16 cellular contexts compared by ENCODE assay signal in the genomic region with DNA sequence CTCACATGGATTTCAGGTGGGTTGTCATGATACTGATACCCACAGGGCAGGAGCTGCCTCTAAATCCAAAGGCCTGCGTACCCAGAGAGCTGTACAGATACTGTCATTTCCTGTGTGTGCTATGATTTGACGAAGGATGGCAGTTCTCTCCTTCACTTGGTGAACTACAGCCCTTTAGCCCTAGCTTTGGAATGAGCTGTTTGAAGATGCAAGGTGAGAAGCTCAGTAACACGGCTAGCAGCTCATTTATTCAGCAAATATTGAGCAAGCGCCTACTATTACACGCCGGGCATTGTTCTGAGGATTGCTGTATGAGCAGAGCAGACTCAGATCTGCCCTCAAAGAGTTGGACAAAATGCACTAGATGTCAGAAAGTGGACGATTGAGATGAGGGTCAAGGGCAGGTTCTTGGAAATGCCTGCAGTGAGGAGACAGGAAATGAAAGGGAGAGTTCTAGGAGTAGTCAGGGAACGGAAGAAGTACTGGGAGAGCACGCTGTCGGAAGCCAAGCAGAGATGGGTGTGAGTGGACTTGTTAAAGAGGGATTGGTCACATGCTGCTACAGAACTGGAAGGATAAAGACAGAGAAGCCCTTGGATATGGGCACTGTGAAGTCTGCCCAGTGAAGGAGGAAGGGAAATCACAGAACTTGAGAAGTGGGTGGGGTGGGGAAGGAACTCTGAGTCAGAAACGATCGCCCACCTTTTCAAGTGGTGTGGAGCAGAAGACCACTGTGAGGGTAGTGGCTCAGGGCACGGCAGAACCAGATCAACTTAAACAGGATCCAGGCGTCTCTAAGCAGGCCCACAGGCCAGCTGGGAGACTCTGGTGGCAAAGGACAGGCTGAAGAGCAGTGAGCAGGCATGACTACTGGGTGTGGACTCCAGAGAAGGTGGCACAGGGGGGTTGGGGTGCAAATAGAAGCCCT. TPM values are rescaled to one million over a fixed set of nuclear protein-coding genes. Genes with fewer than 3 reads are reported as not detected.
DNase-seq lines count a peak whose midpoint lies in the region; ATAC-seq and TF ChIP-seq lines count a peak whose summit lies in the region.
"Had no signal": no experiment of that assay in that cellular context is flagged by ENCODE, and none has a peak within 500 bp of the region (broad histone marks: within the 10 kb centered on the region; RNA-seq: fewer than 3 reads in every experiment).

No MANE protein-coding gene starts in this region.

- H3K4ac ChIP-seq in trophoblast cell (ENCODE audit: low read depth, low read length), result no peak overlapping the region

- H2BK120ac ChIP-seq in trophoblast cell (ENCODE audit: insufficient read depth, low read length, poor library complexity), result no peak overlapping the region

- no peak overlapping the region for H4K8ac ChIP-seq in trophoblast cell (ENCODE audit: low read depth, low read length)

- no peaks in the 10 kb centered on the region for H3K79me1 ChIP-seq in trophoblast cell (ENCODE audit: low read length)

- H3K14ac ChIP-seq in trophoblast cell (ENCODE audit: low read length), result no peak overlapping the region

- no peak overlapping the region for H3K4me3 Mint-ChIP-seq in naive thymus-derived CD8-positive, alpha-beta T cell
- H3K4me3 Mint-ChIP-seq: neural crest cell had no signal

- H3K79me2 ChIP-seq in trophoblast cell (ENCODE audit: control insufficient read depth, insufficient read depth, low read length, poor library complexity), result no peaks in the 10 kb centered on the region

- peaks cover 6 to 12% (median 10%) of the 10 kb centered on the region in 4 donors for H3K4me1 Mint-ChIP-seq in naive thymus-derived CD8-positive, alpha-beta T cell

- DNase-seq in G401 (ENCODE audit: low spot score) (peak; percentile 20), left ventricle myocardium inferior (no peak), stomach (no peak), trophoblast cell (no peak), NCI-H2029 treated with DMSO at 0.1 percent for 48 hours (lab: John Stamatoyannopoulos, UW) (no peak)
- no peak for DNase-seq in naive thymus-derived CD8-positive, alpha-beta T cell
- DNase-seq: activated effector memory CD4-positive, alpha-beta T cell treated with anti-CD3 and anti-CD28 coated beads, Interleukin-2, amount 50 U/mL, for 16 hours; MG63; NCI-H2081 treated with DMSO at 0.1 percent for 48 hours; RPMI8226; T-cell; WERI-Rb-1 had no signal

- intact Hi-C loops in left ventricle myocardium inferior (cut with micrococcal nuclease), result no loop called here
- intact Hi-C loops in stomach (cut with DNase I; ENCODE audit: low total_unique reads), result no loop called here

- TF ChIP-seq POLR2A in stomach (IDR thresholded peaks at IDR 0.05), result no peak

- no peak for TF ChIP-seq CTCF in left ventricle myocardium inferior (IDR thresholded peaks at IDR 0.05; ENCODE audit: borderline replicate concordance)
- TF ChIP-seq CTCF in stomach (IDR thresholded peaks at IDR 0.05), result no peak

- no peak overlapping the region for H4K12ac ChIP-seq in trophoblast cell (ENCODE audit: low read depth, low read length)

- H4K91ac ChIP-seq in trophoblast cell (ENCODE audit: low read depth, low read length), result no peak overlapping the region

- no peak overlapping the region for H2AFZ ChIP-seq in trophoblast cell (ENCODE audit: insufficient read depth, low read length, poor library complexity)

- POLR2A ChIA-PET in naive thymus-derived CD8-positive, alpha-beta T cell (lab: Charles Lee), result no interaction called here

- WGBS in stomach, 5 donors, result 63 to 74% (median 69%) methylated on average over 14 of the region's 14 CpGs
- no CpG with 5 or more reads among the region's 14 CpGs for WGBS in trophoblast cell (ENCODE audit: extremely low coverage, insufficient coverage, insufficient read length)

- in situ Hi-C loops in G401 (cut with HindIII; ENCODE audit: low sequenced_read_pairs), result no loop called here

- H3K4me3 ChIP-seq in left ventricle myocardium inferior, result no peak overlapping the region
- no peak overlapping the region for H3K4me3 ChIP-seq in rectal smooth muscle tissue (ENCODE audit: low read length)
- H3K4me3 ChIP-seq in stomach, result no peak overlapping the region
- H3K4me3 ChIP-seq in trophoblast cell (ENCODE audit: low read depth, low read length), result no peak overlapping the region
- H3K4me3 ChIP-seq: MG63, vagina had no signal

- H3K4me1 ChIP-seq in left ventricle myocardium inferior, result peaks cover 82% of the 10 kb centered on the region
- peaks cover 27% of the 10 kb centered on the region for H3K4me1 ChIP-seq in rectal smooth muscle tissue (ENCODE audit: control insufficient read depth, insufficient read depth, low read length)
- H3K4me1 ChIP-seq in stomach, result peaks cover 0 to 58% (median 45%) of the 10 kb centered on the region in 4 donors
- peaks cover 7 to 17% of the 10 kb centered on the region in 2 experiments for H3K4me1 ChIP-seq in trophoblast cell (ENCODE audit: control insufficient read depth in 1 of 2, insufficient read depth in 2 of 2, low read length in 2 of 2)

- H3K18ac ChIP-seq in trophoblast cell (ENCODE audit: low read length), result no peak overlapping the region

- H3K27ac ChIP-seq in cingulate gyrus (ENCODE audit: low read depth, low read length), result peak overlapping the region; percentile 21
- H3K27ac ChIP-seq in left ventricle myocardium inferior (replicated peaks), result peak overlapping the region; percentile 72
- peak overlapping the region; percentile 85 for H3K27ac ChIP-seq in rectal smooth muscle tissue (ENCODE audit: low read depth, low read length)
- H3K27ac ChIP-seq in stomach, result peak overlapping the region in 1 of 5 donors; percentile 5
- no peak overlapping the region for H3K27ac ChIP-seq in trophoblast cell (ENCODE audit: low read depth, low read length)
- H3K27ac ChIP-seq: vagina, WERI-Rb-1 had no signal

- no peak overlapping the region for H2BK5ac ChIP-seq in trophoblast cell (ENCODE audit: low read depth, low read length, poor library complexity)

- no peak overlapping the region for H3K9ac ChIP-seq in rectal smooth muscle tissue (ENCODE audit: low read length)
- no peak overlapping the region for H3K9ac ChIP-seq in trophoblast cell (ENCODE audit: low read length)

- H3K27me3 ChIP-seq in left ventricle myocardium inferior (ENCODE audit: low read depth), result no peaks in the 10 kb centered on the region
- no peaks in the 10 kb centered on the region for H3K27me3 ChIP-seq in rectal smooth muscle tissue (ENCODE audit: control insufficient read depth, insufficient read depth, low read length)
- no peaks in the 10 kb centered on the region for H3K27me3 ChIP-seq in stomach
- no peaks in the 10 kb centered on the region for H3K27me3 ChIP-seq in trophoblast cell (ENCODE audit: insufficient read depth, low read length)
- H3K27me3 ChIP-seq: MG63, vagina had no signal

- TF ChIP-seq EP300 in stomach (IDR thresholded peaks at IDR 0.05), result no peak

- no peaks in the 10 kb centered on the region for H3K36me3 ChIP-seq in left ventricle myocardium inferior
- no peaks in the 10 kb centered on the region for H3K36me3 ChIP-seq in rectal smooth muscle tissue (ENCODE audit: control insufficient read depth, insufficient read depth, low read length)
- H3K36me3 ChIP-seq in stomach, result no peaks in the 10 kb centered on the region
- H3K36me3 ChIP-seq in trophoblast cell (ENCODE audit: control insufficient read depth in 1 of 2, insufficient read depth in 2 of 2, low read length in 2 of 2), result no peaks in the 10 kb centered on the region
- H3K36me3 ChIP-seq: MG63, vagina, WERI-Rb-1 had no signal

- no peaks in the 10 kb centered on the region for H3K36me3 Mint-ChIP-seq in naive thymus-derived CD8-positive, alpha-beta T cell
- H3K36me3 Mint-ChIP-seq: T-cell had no signal

- H3K9me3 Mint-ChIP-seq in naive thymus-derived CD8-positive, alpha-beta T cell, result no peaks in the 10 kb centered on the region
- H3K9me3 Mint-ChIP-seq: neural crest cell, T-cell had no signal

- H3K27ac Mint-ChIP-seq in naive thymus-derived CD8-positive, alpha-beta T cell, result no peak overlapping the region
- H3K27ac Mint-ChIP-seq: T-cell had no signal

- ATAC-seq in naive thymus-derived CD8-positive, alpha-beta T cell, result no peak

- H3K23ac ChIP-seq in trophoblast cell (ENCODE audit: low read length), result no peak overlapping the region

- H3K9me3 ChIP-seq in left ventricle myocardium inferior (replicated peaks) (no peaks in the 10 kb centered on the region), stomach (no peaks in the 10 kb centered on the region), trophoblast cell (ENCODE audit: insufficient read depth, low read depth, low read length) (no peaks in the 10 kb centered on the region)
- H3K9me3 ChIP-seq: MG63, vagina had no signal

- H2AK5ac ChIP-seq in trophoblast cell (ENCODE audit: low read length), result no peak overlapping the region

- peaks cover 0 to 3% (median 0%) of the 10 kb centered on the region in 5 donors for H3K27me3 Mint-ChIP-seq in naive thymus-derived CD8-positive, alpha-beta T cell
- H3K27me3 Mint-ChIP-seq: T-cell had no signal

- no peak overlapping the region for H2BK12ac ChIP-seq in trophoblast cell (ENCODE audit: low read length)

- H3K4me2 ChIP-seq in trophoblast cell (ENCODE audit: low read length), result no peak overlapping the region

RNA-seq across cellular contexts. Expression of a gene that starts 7.1 kb away (rescaled TPM):
- 50.5 and 81.0 TPM in 2 replicates for total RNA-seq in G401 (2014; rRNA removed; shearing (Covaris generic))
- 111 TPM for total RNA-seq in left ventricle myocardium inferior
- total RNA-seq in stomach, result 10 to 100 TPM; 30.9 to 66.6 (median 47.2) TPM
- polyA plus RNA-seq in stomach, result 10 to 100 TPM in 1 of 3 donors, 1 to 10 TPM in 2; 3.8 to 42.9 (median 9.7) TPM
- under 1 TPM; 0.23 to 0.47 TPM for total RNA-seq in naive thymus-derived CD8-positive, alpha-beta T cell
- polyA plus RNA-seq in naive thymus-derived CD8-positive, alpha-beta T cell, result under 1 TPM in 1 of 3 donors, not detected in 2; 0.09 TPM
- 83.0 and 85.0 TPM in 2 replicates for polyA plus RNA-seq in trophoblast cell (2013)

Comparison
In these comparisons a context has a peak if more than half of its experiments do, and no peak if none do; other contexts are left out.
1. RNA of a gene that starts 7.1 kb away (total RNA-seq): 111 TPM in left ventricle myocardium inferior (single experiment), 50.5 to 81.0 TPM in G401 and 30.9 to 66.6 TPM in stomach; 0.23 to 0.47 TPM in naive thymus-derived CD8-positive, alpha-beta T cell; every median in the first group is over 10 times any median in the second.